Comparison of ENCODE assay signal across 8 cellular contexts in the genomic region with DNA sequence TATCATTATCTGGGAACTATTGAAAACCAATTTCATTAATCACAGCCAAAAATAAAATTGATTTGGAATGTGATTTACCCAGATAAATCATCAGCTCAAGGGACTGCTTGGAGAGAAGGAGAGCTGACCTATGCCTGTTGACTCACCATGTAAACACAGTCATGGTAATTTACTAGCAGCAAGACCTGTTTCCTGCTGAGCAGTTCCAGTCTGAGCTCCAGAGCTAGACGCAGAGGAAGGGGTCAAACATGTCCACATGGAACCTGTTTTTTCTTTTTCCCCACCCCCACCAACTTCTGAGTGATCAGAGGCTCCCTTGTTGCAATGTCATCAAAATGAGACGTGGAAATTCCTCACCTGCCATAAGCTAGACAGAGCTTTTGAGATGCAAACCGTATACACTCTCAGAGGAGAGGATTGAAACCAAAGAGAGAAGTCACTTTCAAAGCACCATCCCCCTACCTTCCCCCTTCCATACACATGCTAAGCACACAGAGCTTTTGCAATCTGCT. TPM values are rescaled to one million over a fixed set of nuclear protein-coding genes. Genes with fewer than 3 reads are reported as not detected.
A peak's percentile ranks its signal among the peaks of the same experiment; 100 is the strongest.
DNase-seq lines count a peak whose midpoint lies in the region; ATAC-seq, FAIRE-seq and TF ChIP-seq lines count a peak whose summit lies in the region.

No MANE protein-coding gene starts in this region.

- 58 to 70% methylated on average over 3 of the region's 3 CpGs for WGBS in testis, 2 donors

- TF ChIP-seq CTCF in activated CD8-positive, alpha-beta T cell treated with anti-CD3 and anti-CD28 coated beads for 36 hours (IDR thresholded peaks at IDR 0.05), result no peak
- TF ChIP-seq CTCF in cardiac fibroblast (IDR thresholded peaks at IDR 0.05; ENCODE audit: low read depth, low read length) (no peak), testis (IDR thresholded peaks at IDR 0.05) (no peak)

- intact Hi-C loops in activated CD8-positive, alpha-beta T cell treated with anti-CD3 and anti-CD28 coated beads for 36 hours (cut with micrococcal nuclease), result no loop called here
- intact Hi-C loops in testis (cut with DNase I; ENCODE audit: low total_unique reads), result no loop called here

- H3K4me1 Mint-ChIP-seq in activated CD8-positive, alpha-beta T cell treated with anti-CD3 and anti-CD28 coated beads for 36 hours (ENCODE audit: low read depth), result peaks cover 18% of the 10 kb centered on the region
- peaks cover 22% of the 10 kb centered on the region for H3K4me1 Mint-ChIP-seq in activated CD8-positive, alpha-beta T cell treated with anti-CD3 and anti-CD28 coated beads, Interleukin-2, amount 10 ng/mL, durations not matched to agents 7 days and 5 days (ENCODE audit: low read depth)

- DNase-seq in activated CD8-positive, alpha-beta T cell treated with anti-CD3 and anti-CD28 coated beads for 36 hours, result no peak
- no peak for DNase-seq in activated CD8-positive, alpha-beta T cell treated with anti-CD3 and anti-CD28 coated beads, Interleukin-2, amount 10 ng/mL, durations not matched to agents 7 days and 5 days
- DNase-seq in NCI-H526 treated with DMSO at 0.1 percent for 48 hours (lab: John Stamatoyannopoulos, UW) (peak; percentile 23), cardiac fibroblast (ENCODE audit: low read depth in 2 of 2) (peak; percentile 79 to 84), testis (no peak), GOT3 (lab: John Stamatoyannopoulos, UW) (no peak), GM12891 (ENCODE audit: insufficient read length, low spot score) (no peak)

- CTCF ChIA-PET in activated CD8-positive, alpha-beta T cell treated with anti-CD3 and anti-CD28 coated beads for 36 hours (lab: Charles Lee), result interaction anchor here (0.7 to 1.2 kb wide), 10 partner anchors 11 to 206 kb away, joined by 3 to 5 read pairs (median 3); partner anchors contain the start of gene TTF2
- CTCF ChIA-PET in activated CD8-positive, alpha-beta T cell treated with anti-CD3 and anti-CD28 coated beads, Interleukin-2, amount 10 ng/mL, durations not matched to agents 7 days and 5 days (lab: Charles Lee), result interaction anchor here (0.7 to 1.4 kb wide), 17 partner anchors 23 to 279 kb away, joined by 3 to 7 read pairs (median 4); partner anchors contain the start of gene TTF2

- H3K36me3 Mint-ChIP-seq in activated CD8-positive, alpha-beta T cell treated with anti-CD3 and anti-CD28 coated beads for 36 hours (ENCODE audit: low read depth), result no peaks in the 10 kb centered on the region
- no peaks in the 10 kb centered on the region for H3K36me3 Mint-ChIP-seq in activated CD8-positive, alpha-beta T cell treated with anti-CD3 and anti-CD28 coated beads, Interleukin-2, amount 10 ng/mL, durations not matched to agents 7 days and 5 days (ENCODE audit: low read depth)

- H3K4me1 ChIP-seq in muscle layer of colon (ENCODE audit: insufficient read depth, low read length), result peaks cover 32% of the 10 kb centered on the region
- H3K4me1 ChIP-seq in testis, result peaks cover 9% of the 10 kb centered on the region

- POLR2A ChIA-PET in activated CD8-positive, alpha-beta T cell treated with anti-CD3 and anti-CD28 coated beads for 36 hours (lab: Charles Lee), result interaction anchor here (0.6 to 1.0 kb wide), 2 partner anchors 130 to 204 kb away, joined by 3 read pairs; no protein-coding TSS in a partner anchor
- POLR2A ChIA-PET in activated CD8-positive, alpha-beta T cell treated with anti-CD3 and anti-CD28 coated beads, Interleukin-2, amount 10 ng/mL, durations not matched to agents 7 days and 5 days (lab: Charles Lee), result interaction anchor here (0.8 to 1.0 kb wide), 2 partner anchors 90 to 206 kb away, joined by 4 to 5 read pairs; partner anchors contain the start of gene TTF2

- no peaks in the 10 kb centered on the region for H3K27me3 ChIP-seq in muscle layer of colon (ENCODE audit: control insufficient read depth in 1 of 2, insufficient read depth in 2 of 2, low read length in 2 of 2)
- no peaks in the 10 kb centered on the region for H3K27me3 ChIP-seq in testis

- H3K27ac ChIP-seq in muscle layer of colon (ENCODE audit: low read depth, low read length) (peak overlapping the region; percentile 54), testis (no peak overlapping the region)

- H3K36me3 ChIP-seq in muscle layer of colon (ENCODE audit: insufficient read depth, low read length) (no peaks in the 10 kb centered on the region), testis (ENCODE audit: low read depth, missing control alignments) (no peaks in the 10 kb centered on the region)

- H3K4me3 ChIP-seq in cardiac fibroblast (replicated peaks in 1 of 2; ENCODE audit: low read depth in 2 of 2, low read length in 2 of 2), result no peak overlapping the region
- no peak overlapping the region for H3K4me3 ChIP-seq in muscle layer of colon (ENCODE audit: low read depth in 1 of 2, low read length in 2 of 2)
- H3K4me3 ChIP-seq in testis, result no peak overlapping the region

- TF ChIP-seq POLR2A in testis (IDR thresholded peaks at IDR 0.05), result no peak
- TF ChIP-seq POLR2A in GM12891 (IDR thresholded peaks at IDR 0.05; ENCODE audit: low read depth, low read length), result no peak

- no peak overlapping the region for H3K27ac Mint-ChIP-seq in activated CD8-positive, alpha-beta T cell treated with anti-CD3 and anti-CD28 coated beads for 36 hours
- no peak overlapping the region for H3K27ac Mint-ChIP-seq in activated CD8-positive, alpha-beta T cell treated with anti-CD3 and anti-CD28 coated beads, Interleukin-2, amount 10 ng/mL, durations not matched to agents 7 days and 5 days

- no peak for FAIRE-seq in GM12891 (lab: Jason Lieb, UNC)

- no peaks in the 10 kb centered on the region for H3K9me3 ChIP-seq in muscle layer of colon (ENCODE audit: low read length)
- H3K9me3 ChIP-seq in testis, result no peaks in the 10 kb centered on the region

- no peaks in the 10 kb centered on the region for H3K9me3 Mint-ChIP-seq in activated CD8-positive, alpha-beta T cell treated with anti-CD3 and anti-CD28 coated beads for 36 hours
- no peaks in the 10 kb centered on the region for H3K9me3 Mint-ChIP-seq in activated CD8-positive, alpha-beta T cell treated with anti-CD3 and anti-CD28 coated beads, Interleukin-2, amount 10 ng/mL, durations not matched to agents 7 days and 5 days (ENCODE audit: insufficient read depth)

- no peak overlapping the region for H3K4me3 Mint-ChIP-seq in activated CD8-positive, alpha-beta T cell treated with anti-CD3 and anti-CD28 coated beads for 36 hours
- no peak overlapping the region for H3K4me3 Mint-ChIP-seq in activated CD8-positive, alpha-beta T cell treated with anti-CD3 and anti-CD28 coated beads, Interleukin-2, amount 10 ng/mL, durations not matched to agents 7 days and 5 days

- peak; percentile 75 for ATAC-seq in activated CD8-positive, alpha-beta T cell treated with anti-CD3 and anti-CD28 coated beads for 36 hours
- no peak for ATAC-seq in activated CD8-positive, alpha-beta T cell treated with anti-CD3 and anti-CD28 coated beads, Interleukin-2, amount 10 ng/mL, durations not matched to agents 7 days and 5 days

- H3K9ac ChIP-seq in muscle layer of colon (ENCODE audit: low read length), result no peak overlapping the region

- H3K27me3 Mint-ChIP-seq in activated CD8-positive, alpha-beta T cell treated with anti-CD3 and anti-CD28 coated beads for 36 hours, result no peaks in the 10 kb centered on the region
- H3K27me3 Mint-ChIP-seq in activated CD8-positive, alpha-beta T cell treated with anti-CD3 and anti-CD28 coated beads, Interleukin-2, amount 10 ng/mL, durations not matched to agents 7 days and 5 days (ENCODE audit: low read depth), result no peaks in the 10 kb centered on the region

TF ChIP-seq in GM12891, 5 proteins besides CTCF, POLR2A, EP300 and RAD21:
- TF ChIP-seq SPI1 (IDR thresholded peaks at IDR 0.05; ENCODE audit: low read depth, low read length) (no peak), TAF1 (IDR thresholded peaks at IDR 0.05; ENCODE audit: low read depth, low read length) (no peak), POU2F2 (IDR thresholded peaks at IDR 0.05; ENCODE audit: low read depth, low read length) (no peak), PAX5 (IDR thresholded peaks at IDR 0.05; ENCODE audit: insufficient read depth, low read length, severe bottlenecking) (no peak), POLR2AphosphoS5 (IDR thresholded peaks at IDR 0.05; ENCODE audit: low read depth, low read length) (no peak)

RNA-seq across cellular contexts. Expression of gene PTGFRN, which starts 56.0 kb away (rescaled TPM):
- total RNA-seq in activated CD8-positive, alpha-beta T cell treated with anti-CD3 and anti-CD28 coated beads for 36 hours, result 1 to 10 TPM; 7.0 to 8.4 TPM
- total RNA-seq in activated CD8-positive, alpha-beta T cell treated with anti-CD3 and anti-CD28 coated beads, Interleukin-2, amount 10 ng/mL, durations not matched to agents 7 days and 5 days, result under 1 TPM; 0.89 to 0.90 TPM
- total RNA-seq in testis, result 10 to 100 TPM; 26.8 to 28.1 TPM
- 32.0 TPM for polyA plus RNA-seq in testis (ENCODE audit: insufficient read depth, low read depth, low replicate concordance)
- polyA plus RNA-seq in GM12891 (2012; ENCODE audit: low read depth, missing spikeins), result 0.01 TPM

Comparison
In these comparisons a context has a peak if more than half of its experiments do, and no peak if none do; other contexts are left out.
1. RNA of gene PTGFRN, which starts 56.0 kb away (total RNA-seq): 26.8 to 28.1 TPM in testis and 7.0 to 8.4 TPM in activated CD8-positive, alpha-beta T cell treated with anti-CD3 and anti-CD28 coated beads for 36 hours; 0.89 to 0.90 TPM in activated CD8-positive, alpha-beta T cell treated with anti-CD3 and anti-CD28 coated beads, Interleukin-2, amount 10 ng/mL, durations not matched to agents 7 days and 5 days; every median in the first group is over 4 times any median in the second.
2. DNase-seq: peak in NCI-H526 treated with DMSO at 0.1 percent for 48 hours (single experiment) and cardiac fibroblast (2 of 2); none in activated CD8-positive, alpha-beta T cell treated with anti-CD3 and anti-CD28 coated beads for 36 hours (single experiment), activated CD8-positive, alpha-beta T cell treated with anti-CD3 and anti-CD28 coated beads, Interleukin-2, amount 10 ng/mL, durations not matched to agents 7 days and 5 days (single experiment), testis (single experiment), GOT3 (single experiment) and GM12891 (single experiment).